ENCODE assay signal across 30 cellular contexts in genomic region chr14:29738950-29739349, GRCh38.
"Had no signal": no experiment of that assay in that cellular context is flagged by ENCODE, and none has a peak within 500 bp of the region (broad histone marks: within the 10 kb centered on the region; RNA-seq: fewer than 3 reads in every experiment).

No MANE protein-coding gene starts in this region.

- H3K27ac ChIP-seq: adrenal gland, body of pancreas, breast epithelium, KMS-11, PC-9, SJSA1, WERI-Rb-1 had no signal

- H3K27me3 Mint-ChIP-seq: activated CD4-positive, alpha-beta memory T cell treated with anti-CD3 and anti-CD28 coated beads for 36 hours; activated CD4-positive, alpha-beta T cell treated with anti-CD3 and anti-CD28 coated beads, Interleukin-2, amount 10 ng/mL, durations not matched to agents 24 days and 14 days; T-cell; T-helper 17 cell had no signal

- H3K4me3 ChIP-seq: adrenal gland, body of pancreas, breast epithelium, PC-9, SJSA1 had no signal

- ATAC-seq: activated naive CD4-positive, alpha-beta T cell treated with anti-CD3 and anti-CD28 coated beads, Interleukin-2, amount 50 U/mL, for 72 hours; activated T-cell treated with anti-CD3 and anti-CD28 coated beads, Interleukin-2, amount 50 U/mL, for 4 hours; body of pancreas; T-cell; T-helper 17 cell had no signal

- H3K4me3 Mint-ChIP-seq: activated CD4-positive, alpha-beta memory T cell treated with anti-CD3 and anti-CD28 coated beads for 36 hours; activated CD4-positive, alpha-beta T cell treated with anti-CD3 and anti-CD28 coated beads, Interleukin-2, amount 10 ng/mL, durations not matched to agents 24 days and 14 days; activated naive CD4-positive, alpha-beta T cell treated with anti-CD3 and anti-CD28 coated beads for 36 hours; activated T-cell treated with anti-CD3 and anti-CD28 coated beads, Interleukin-2, amount 50 U/mL, for 4 hours; activated T-helper 1 cell treated with anti-CD3 and anti-CD28 coated beads, Interleukin-12 subunit alpha, Interleukin-12 subunit beta, Interleukin-2, Interleukin-4 antibody, amounts not matched to agents 30 ng/mL and 10 ng/mL and 1 ng/mL, durations not matched to agents 14 hours and 24 hours and 36 hours; T-cell; T-helper 17 cell had no signal

- DNase-seq: activated CD4-positive, alpha-beta memory T cell treated with anti-CD3 and anti-CD28 coated beads for 36 hours; activated CD4-positive, alpha-beta T cell treated with anti-CD3 and anti-CD28 coated beads, Interleukin-2, amount 10 ng/mL, durations not matched to agents 24 days and 14 days; activated CD8-positive, alpha-beta memory T cell treated with anti-CD3 and anti-CD28 coated beads, Interleukin-2, amount 50 U/mL, for 4 hours; activated gamma-delta T cell treated with Interleukin-2 at 50 U/mL for 16 hours; activated naive CD4-positive, alpha-beta T cell treated with anti-CD3 and anti-CD28 coated beads for 36 hours; activated T-cell treated with anti-CD3 and anti-CD28 coated beads for 4 hours; activated T-cell treated with anti-CD3 and anti-CD28 coated beads, Interleukin-2, amount 50 U/mL, for 4 hours; body of pancreas; NCI-H1105; NCI-H1417 treated with DMSO at 0.1 percent for 48 hours; NCI-H187 treated with DMSO at 0.1 percent for 48 hours; NCI-H510A; NCI-H526; NCI-H748 treated with DMSO at 0.1 percent for 48 hours; NK-92 treated with Interleukin-12 subunit alpha and Interleukin-12 subunit beta, amount 100 ng/mL, for 24 hours; PC-9; Right ventricle myocardium superior; SK-N-SH; T-cell; T-helper 17 cell; T-helper 9 cell; WERI-Rb-1 had no signal

- H2AFZ ChIP-seq: PC-9 had no signal

- H3K4me1 ChIP-seq: breast epithelium, SJSA1 had no signal

- H3K4me2 ChIP-seq: PC-9, SK-N-SH had no signal

- H3K9me3 ChIP-seq: adrenal gland, body of pancreas, breast epithelium, SJSA1, SK-N-SH had no signal

- H3K36me3 Mint-ChIP-seq: activated CD4-positive, alpha-beta memory T cell treated with anti-CD3 and anti-CD28 coated beads for 36 hours; activated naive CD4-positive, alpha-beta T cell treated with anti-CD3 and anti-CD28 coated beads, Interleukin-2, amount 50 U/mL, for 72 hours; T-cell had no signal

- H3K27ac Mint-ChIP-seq: activated CD4-positive, alpha-beta memory T cell treated with anti-CD3 and anti-CD28 coated beads for 36 hours; activated CD4-positive, alpha-beta T cell treated with anti-CD3 and anti-CD28 coated beads, Interleukin-2, amount 10 ng/mL, durations not matched to agents 24 days and 14 days; activated naive CD4-positive, alpha-beta T cell treated with anti-CD3 and anti-CD28 coated beads for 36 hours; activated T-helper 1 cell treated with anti-CD3 and anti-CD28 coated beads, Interleukin-12 subunit alpha, Interleukin-12 subunit beta, Interleukin-2, Interleukin-4 antibody, amounts not matched to agents 30 ng/mL and 10 ng/mL and 1 ng/mL, durations not matched to agents 14 hours and 24 hours and 36 hours; T-cell; T-helper 17 cell had no signal

- H3K9me2 ChIP-seq: SK-N-SH had no signal

- H3K27me3 ChIP-seq: adrenal gland, body of pancreas, breast epithelium, SJSA1 had no signal

- H3K9ac ChIP-seq: KMS-11, SK-N-SH had no signal

- H3K4me1 Mint-ChIP-seq: activated CD4-positive, alpha-beta T cell treated with anti-CD3 and anti-CD28 coated beads, Interleukin-2, amount 10 ng/mL, durations not matched to agents 24 days and 14 days; T-cell; T-helper 17 cell had no signal

- H3K36me3 ChIP-seq: adrenal gland, breast epithelium, SJSA1, WERI-Rb-1 had no signal

- FAIRE-seq: astrocyte, RCC 7860 had no signal
